Comparison of ENCODE assay signal across 15 cellular contexts in genomic region chr22:33666249-33666648, GRCh38.
DNase-seq lines count a peak whose midpoint lies in the region; TF ChIP-seq lines count a peak whose summit lies in the region.
"Had no signal": no experiment of that assay in that cellular context is flagged by ENCODE, and none has a peak within 500 bp of the region (broad histone marks: within the 10 kb centered on the region; RNA-seq: fewer than 3 reads in every experiment).

No MANE protein-coding gene starts in this region.

- no CpG with 5 or more reads among the region's 3 CpGs for WGBS in H9 (ENCODE audit: extremely low coverage, insufficient read length, low lambda C conversion rate)
- no CpG with 5 or more reads among the region's 3 CpGs for WGBS in mesendoderm (ENCODE audit: extremely low coverage, insufficient coverage, low lambda C conversion rate)

- H3K79me2 ChIP-seq in H9 (ENCODE audit: insufficient read depth, low read length) (peaks cover 11% of the 10 kb centered on the region; the same call in 1 of the 2 replicates), mesendoderm (ENCODE audit: control insufficient read depth, insufficient read depth, low read length) (peaks cover 2% of the 10 kb centered on the region)

- H3K27ac ChIP-seq in BLaER1 (no peak overlapping the region), H9 (ENCODE audit: insufficient read length, low read depth, low read length) (no peak overlapping the region), mesendoderm (ENCODE audit: low read depth, low read length) (no peak overlapping the region)

- no peaks in the 10 kb centered on the region for H3K36me3 ChIP-seq in BLaER1
- H3K36me3 ChIP-seq in mesendoderm (ENCODE audit: control insufficient read depth, insufficient read depth, low read length), result no peaks in the 10 kb centered on the region
- H3K36me3 ChIP-seq: HAP-1 had no signal

- H3K27me3 ChIP-seq in BLaER1 (no peaks in the 10 kb centered on the region), H9 (ENCODE audit: insufficient read depth, low read length) (no peaks in the 10 kb centered on the region), mesendoderm (ENCODE audit: insufficient read depth, low read length, poor library complexity) (no peaks in the 10 kb centered on the region)

- no peaks in the 10 kb centered on the region for H3K9me3 Mint-ChIP-seq in H9
- H3K9me3 Mint-ChIP-seq: IgD-negative memory B cell had no signal

- peak overlapping the region in 1 of 2 experiments; percentile 67; a peak in 2 of 5 replicates for H3K4me3 Mint-ChIP-seq in H9
- H3K4me3 Mint-ChIP-seq: CD4-positive, CD25-positive, alpha-beta regulatory T cell had no signal

- H2BK5ac ChIP-seq in H9 (ENCODE audit: insufficient read length, low read length) (no peak overlapping the region), mesendoderm (ENCODE audit: low read length) (no peak overlapping the region)

- no peaks in the 10 kb centered on the region for H4K20me1 ChIP-seq in BLaER1
- H4K20me1 ChIP-seq in H9 (ENCODE audit: control insufficient read depth, insufficient read depth, insufficient read length), result no peaks in the 10 kb centered on the region

- H4K8ac ChIP-seq in H9 (replicated peaks; ENCODE audit: insufficient read length, low read depth, low read length), result no peak overlapping the region
- no peak overlapping the region for H4K8ac ChIP-seq in mesendoderm (ENCODE audit: low read depth, low read length)

- no peak for DNase-seq in H9
- peak; percentile 25 for DNase-seq in SK-N-DZ (ENCODE audit: low spot score)
- no peak for DNase-seq in mesendoderm
- DNase-seq in pons (ENCODE audit: low spot score), result no peak
- DNase-seq in DMS53 treated with DMSO at 0.1 percent for 48 hours (lab: John Stamatoyannopoulos, UW; ENCODE audit: unreplicated experiment), result no peak
- DNase-seq in activated CD4-positive, CD25-positive, alpha-beta regulatory T cell treated with anti-CD3 and anti-CD28 coated beads, Interleukin-2, amount 50 U/mL, for 72 hours, result no peak
- DNase-seq: Kasumi-1, MM.1S, NCI-H1092 treated with DMSO at 0.1 percent for 48 hours, NCI-H1694 treated with DMSO at 0.1 percent for 48 hours, NCI-H82 had no signal

- H2BK15ac ChIP-seq in H9 (ENCODE audit: low read depth, low read length) (no peak overlapping the region), mesendoderm (replicated peaks; ENCODE audit: low read depth) (no peak overlapping the region)

- no peaks in the 10 kb centered on the region for H3K23me2 ChIP-seq in H9 (ENCODE audit: insufficient read length, low read depth, low read length, poor library complexity, severe bottlenecking)

- no peak overlapping the region for H3K14ac ChIP-seq in H9 (ENCODE audit: insufficient read depth, low read length)

- H4K5ac ChIP-seq in H9 (ENCODE audit: insufficient read length, low read depth, low read length) (no peak overlapping the region), mesendoderm (ENCODE audit: low read length) (no peak overlapping the region)

- H3K23ac ChIP-seq in H9 (ENCODE audit: insufficient read length, low read depth, low read length) (no peak overlapping the region), mesendoderm (ENCODE audit: low read length) (no peak overlapping the region)

- no peak overlapping the region for H3K4me3 ChIP-seq in BLaER1
- no peak overlapping the region for H3K4me3 ChIP-seq in mesendoderm (ENCODE audit: low read length)
- H3K4me3 ChIP-seq: HAP-1 had no signal

- no peak overlapping the region for H2AK5ac ChIP-seq in H9 (ENCODE audit: insufficient read length, low read length)
- H2AK5ac ChIP-seq in mesendoderm (ENCODE audit: low read length), result no peak overlapping the region

- H3K4me1 ChIP-seq in BLaER1 (peaks cover 45% of the 10 kb centered on the region), H9 (ENCODE audit: insufficient read depth, low read length) (peaks cover 17% of the 10 kb centered on the region; the same call in 1 of the 2 replicates), mesendoderm (ENCODE audit: control insufficient read depth, low read depth, low read length) (peaks cover 5% of the 10 kb centered on the region)

- H3K4ac ChIP-seq in H9 (ENCODE audit: low read depth, low read length) (no peak overlapping the region), mesendoderm (ENCODE audit: low read depth, low read length) (peak overlapping the region; percentile 6)

- peaks cover 43 to 57% of the 10 kb centered on the region in 2 experiments for H3K4me1 Mint-ChIP-seq in H9
- H3K4me1 Mint-ChIP-seq: CD4-positive, CD25-positive, alpha-beta regulatory T cell had no signal

- H3K27me3 Mint-ChIP-seq in H9 (ENCODE audit: low read depth), result no peaks in the 10 kb centered on the region
- H3K27me3 Mint-ChIP-seq: CD4-positive, CD25-positive, alpha-beta regulatory T cell had no signal

- H3K79me1 ChIP-seq in H9 (ENCODE audit: insufficient read depth, low read depth, low read length, poor library complexity, severe bottlenecking), result peaks cover 12% of the 10 kb centered on the region
- no peaks in the 10 kb centered on the region for H3K79me1 ChIP-seq in mesendoderm (ENCODE audit: low read length)

- H3K36me3 Mint-ChIP-seq in H9 (ENCODE audit: insufficient read depth in 1 of 3, low read depth in 3 of 3), result peaks cover 0 to 3% (median 0%) of the 10 kb centered on the region in 3 experiments; a peak in 1 of 7 replicates
- H3K36me3 Mint-ChIP-seq: CD4-positive, CD25-positive, alpha-beta regulatory T cell had no signal

- H2BK12ac ChIP-seq in H9 (ENCODE audit: insufficient read length, low read depth, low read length), result no peak overlapping the region

- H3K27ac Mint-ChIP-seq in H9, result peak overlapping the region in 2 of 3 experiments; percentile 1 to 93; a peak in 5 of 7 replicates
- H3K27ac Mint-ChIP-seq: CD4-positive, CD25-positive, alpha-beta regulatory T cell; IgD-negative memory B cell had no signal

- H3K9me3 ChIP-seq in BLaER1 (no peaks in the 10 kb centered on the region), H9 (ENCODE audit: control insufficient read depth, low read depth, low read length) (no peaks in the 10 kb centered on the region)
- H3K9me3 ChIP-seq: HAP-1 had no signal

- H2BK20ac ChIP-seq in H9 (ENCODE audit: low read depth, low read length, poor library complexity, severe bottlenecking), result no peak overlapping the region

- H3K4me2 ChIP-seq in BLaER1 (peak overlapping the region; percentile 22; the same call in 1 of the 2 replicates), H9 (ENCODE audit: insufficient read depth, insufficient read length, low read length) (peak overlapping the region; percentile 24), mesendoderm (ENCODE audit: low read length) (no peak overlapping the region)

- H3K56ac ChIP-seq in H9 (ENCODE audit: insufficient read length, low read depth, low read length), result no peak overlapping the region
- H3K56ac ChIP-seq in mesendoderm (ENCODE audit: low read length), result no peak overlapping the region

- H2AFZ ChIP-seq in H9 (ENCODE audit: low read length), result no peak overlapping the region

- TF ChIP-seq CTCF in H9 (conservative IDR thresholded peaks at IDR 0.05), result no peak

- no peak overlapping the region for H4K91ac ChIP-seq in H9 (ENCODE audit: insufficient read length, low read depth, low read length)

- H2BK120ac ChIP-seq in H9 (ENCODE audit: low read depth, low read length, poor library complexity, severe bottlenecking) (no peak overlapping the region), mesendoderm (ENCODE audit: low read depth, low read length) (no peak overlapping the region)

- H3K9ac ChIP-seq in BLaER1 (no peak overlapping the region; the same call in 1 of the 2 replicates), H9 (ENCODE audit: extremely low read depth, insufficient read length, low read length) (no peak overlapping the region), mesendoderm (ENCODE audit: low read length) (no peak overlapping the region)

- no peak overlapping the region for H3T11ph ChIP-seq in H9 (ENCODE audit: low read length)

- H3K18ac ChIP-seq in H9 (ENCODE audit: insufficient read length, low read depth, low read length), result no peak overlapping the region
- H3K18ac ChIP-seq in mesendoderm (ENCODE audit: low read length), result no peak overlapping the region
